1 cellular context compared by ENCODE assay signal in genomic region chr11:3357994-3358676, GRCh38.
A peak's percentile ranks its signal among the peaks of the same experiment; 100 is the strongest.
TF ChIP-seq lines count a peak whose summit lies in the region.

No MANE protein-coding gene starts in this region.

TF ChIP-seq in K562, 482 proteins besides CTCF, POLR2A, EP300 and RAD21:
- TF ChIP-seq ZNF644 (tag; IDR thresholded peaks at IDR 0.05; ENCODE audit: low read depth) (no peak), POLR2H (tag; IDR thresholded peaks at IDR 0.05; ENCODE audit: low read depth) (peak; percentile 4; the same call in 1 of the 2 replicates), ATF2 (CRISPR knock-in tag; IDR thresholded peaks at IDR 0.05) (no peak), RBM34 (IDR thresholded peaks at IDR 0.05; ENCODE audit: borderline replicate concordance, insufficient read depth, low read length) (no peak), KLF13 (tag; IDR thresholded peaks at IDR 0.05; ENCODE audit: borderline replicate concordance, low read depth) (no peak), IRF2 (CRISPR knock-in tag; IDR thresholded peaks at IDR 0.05) (no peak), E2F6 (IDR thresholded peaks at IDR 0.05; ENCODE audit: borderline replicate concordance in 1 of 2, extremely low read depth in 1 of 2, insufficient read depth in 1 of 2, insufficient read length in 1 of 2, low read depth in 1 of 2, low read length in 1 of 2, poor library complexity in 1 of 2, severe bottlenecking in 1 of 2) (peak in 1 of 2 experiments; percentile 6), PTBP1 (IDR thresholded peaks at IDR 0.05; ENCODE audit: low read depth, low read length) (no peak), CREB5 (CRISPR knock-in tag; IDR thresholded peaks at IDR 0.05) (no peak), RREB1 (CRISPR knock-in tag; IDR thresholded peaks at IDR 0.05) (no peak), HDAC2 (IDR thresholded peaks at IDR 0.05) (no peak), TSHZ1 (CRISPR knock-in tag; IDR thresholded peaks at IDR 0.05) (no peak), NFRKB (IDR thresholded peaks at IDR 0.05; ENCODE audit: low read depth) (no peak), MGA (IDR thresholded peaks at IDR 0.05) (peak; percentile 66), STAT5A (IDR thresholded peaks at IDR 0.05; ENCODE audit: borderline replicate concordance, low read length) (no peak), ZNF830 (CRISPR knock-in tag; IDR thresholded peaks at IDR 0.05) (no peak), ZNF75A (CRISPR knock-in tag; IDR thresholded peaks at IDR 0.05) (0 out of 2 replicates have a peak, but pooled peaks have one; percentile 16), MCM7 (IDR thresholded peaks at IDR 0.05) (no peak), NEUROD1 (IDR thresholded peaks at IDR 0.05; ENCODE audit: borderline replicate concordance, low read depth, low read length, partially characterized antibody) (no peak), MAFF (IDR thresholded peaks at IDR 0.05; ENCODE audit: low read length) (no peak), ZBTB1 (CRISPR knock-in tag; IDR thresholded peaks at IDR 0.05; ENCODE audit: borderline replicate concordance, low read depth) (no peak), ZNF507 (tag; conservative IDR thresholded peaks at IDR 0.05) (no peak), PCBP1 (IDR thresholded peaks at IDR 0.05; ENCODE audit: low read depth, low read length, poor library complexity, severe bottlenecking) (no peak), NBN (IDR thresholded peaks at IDR 0.05; ENCODE audit: low read depth) (no peak), POLR2G (IDR thresholded peaks at IDR 0.05; ENCODE audit: low read depth, low read length) (peak; percentile 44; the same call in 1 of the 2 replicates), KAT8 (IDR thresholded peaks at IDR 0.05; ENCODE audit: low read depth) (no peak), ZNF121 (CRISPR knock-in tag; conservative IDR thresholded peaks at IDR 0.05) (no peak), GTF2F1 (IDR thresholded peaks at IDR 0.05; ENCODE audit: low read depth, low read length) (0 out of 2 replicates have a peak, but pooled peaks have one; percentile 46), EHMT2 (IDR thresholded peaks at IDR 0.05) (no peak), NELFE (IDR thresholded peaks at IDR 0.05; ENCODE audit: insufficient read depth, insufficient read length) (no peak), L3MBTL2 (IDR thresholded peaks at IDR 0.05) (peak; percentile 56)
